In genomic region chr16:69565611-69566436, GRCh38 we compare ENCODE assay signal across 7 cellular contexts. TPM values are rescaled to one million over a fixed set of nuclear protein-coding genes. Genes with fewer than 3 reads are reported as not detected.
DNase-seq lines count a peak whose midpoint lies in the region; ATAC-seq, FAIRE-seq and TF ChIP-seq lines count a peak whose summit lies in the region.

TSS of gene NFAT5 (plus strand) at chr16:69565966. CDS start at chr16:69566302, 336 bp downstream.

- TF ChIP-seq CTCF in activated B cell treated with CpG ODN at 0.5 μM for 24 hours (IDR thresholded peaks at IDR 0.05) (no peak), bronchial epithelial cell (IDR thresholded peaks at IDR 0.05; ENCODE audit: insufficient read depth, low read length, severe bottlenecking) (no peak)

- intact Hi-C loops in activated B cell treated with CpG ODN at 0.5 μM for 24 hours (cut with micrococcal nuclease): loop anchor here (1.0 to 10.0 kb wide), 7 partner anchors 36 to 1481 kb away; partner anchors contain the start of genes AARS1, NFATC3, VPS4A and WWP2

- H3K4me3 Mint-ChIP-seq in activated B cell treated with CpG ODN at 0.5 μM for 24 hours (peak within 1 kb of the TSS; percentile 99), immature natural killer cell (peak within 1 kb of the TSS; percentile 95 to 97 (median 96))

- H3K4me1 Mint-ChIP-seq in activated B cell treated with CpG ODN at 0.5 μM for 24 hours (peaks cover 60% of the 10 kb centered on the region), immature natural killer cell (peaks cover 43 to 60% of the 10 kb centered on the region in 2 donors)

- ATAC-seq in GM18511 (IDR thresholded peaks at IDR 0.05; ENCODE audit: unreplicated experiment) (peak; percentile 50), HG03108 (IDR thresholded peaks at IDR 0.05; ENCODE audit: unreplicated experiment) (peak; percentile 44), activated B cell treated with CpG ODN at 0.5 μM for 24 hours (ENCODE audit: low read depth) (peak; percentile 67)

- H3K27me3 ChIP-seq in bronchial epithelial cell (ENCODE audit: control insufficient read depth, insufficient read depth, low read length): no peaks in the 10 kb centered on the region

- no peak for FAIRE-seq in bronchial epithelial cell (lab: Jason Lieb, UNC)

- POLR2A ChIA-PET in activated B cell treated with CpG ODN at 0.5 μM for 24 hours (lab: Charles Lee): interaction anchor here (0.7 to 2.7 kb wide), 11 partner anchors 27 to 1718 kb away, joined by 3 to 34 read pairs (median 4); partner anchors contain the start of genes CENPT, CHTF8, CYB5B and NOB1

- H3K27me3 Mint-ChIP-seq in activated B cell treated with CpG ODN at 0.5 μM for 24 hours: no peaks in the 10 kb centered on the region
- peaks cover 8 to 23% (median 21%) of the 10 kb centered on the region in 3 donors for H3K27me3 Mint-ChIP-seq in immature natural killer cell (ENCODE audit: low read depth in 3 of 3)

- no peaks in the 10 kb centered on the region for H3K9me3 Mint-ChIP-seq in activated B cell treated with CpG ODN at 0.5 μM for 24 hours
- H3K9me3 Mint-ChIP-seq in immature natural killer cell: no peaks in the 10 kb centered on the region

- peak; percentile 85 for DNase-seq in NCI-H2227 (lab: John Stamatoyannopoulos, UW; ENCODE audit: unreplicated experiment)
- DNase-seq in activated B cell treated with CpG ODN at 0.5 μM for 24 hours: peak; percentile 100
- DNase-seq in bronchial epithelial cell (ENCODE audit: low read depth): peak; percentile 52
- DNase-seq in immature natural killer cell: peak; percentile 94 to 95 (median 95)
- DNase-seq in smooth muscle cell of the brain vasculature (ENCODE audit: low read depth, low spot score): peak; percentile 58

- H3K27ac Mint-ChIP-seq in activated B cell treated with CpG ODN at 0.5 μM for 24 hours: peak within 1 kb of the TSS; percentile 99
- peak within 1 kb of the TSS; percentile 95 to 98 (median 96) for H3K27ac Mint-ChIP-seq in immature natural killer cell

- no peaks in the 10 kb centered on the region for H3K36me3 ChIP-seq in bronchial epithelial cell (ENCODE audit: control insufficient read depth, insufficient read depth, low read length)

- peaks cover 16% of the 10 kb centered on the region for H3K36me3 Mint-ChIP-seq in activated B cell treated with CpG ODN at 0.5 μM for 24 hours (ENCODE audit: low read depth)
- H3K36me3 Mint-ChIP-seq in immature natural killer cell: no peaks in the 10 kb centered on the region

- peak within 1 kb of the TSS; percentile 89 for H3K4me3 ChIP-seq in bronchial epithelial cell (ENCODE audit: low read depth, low read length)

- CTCF ChIA-PET in activated B cell treated with CpG ODN at 0.5 μM for 24 hours (lab: Charles Lee): interaction anchor here (2.0 kb wide), 1 partner anchor 169 kb away, joined by 13 read pairs; no protein-coding TSS in a partner anchor

RNA-seq across cellular contexts. Expression of gene NFAT5, which starts in this region (rescaled TPM):
- 39.9 and 48.3 TPM in 2 replicates for total RNA-seq in activated B cell treated with CpG ODN at 0.5 μM for 24 hours
- 8.8 and 11.1 TPM in 2 replicates for total RNA-seq in bronchial epithelial cell
- 10 to 100 TPM in 1 of 3 donors, 1 to 10 TPM in 2; 5.4 to 17.5 (median 7.9) TPM for polyA plus RNA-seq in immature natural killer cell

Comparison
In these comparisons a context has a peak if more than half of its experiments do, and no peak if none do; other contexts are left out.
1. Peak in every context shown above with its lines: DNase-seq, ATAC-seq and H3K4me3 ChIP-seq.